21 cellular contexts compared by ENCODE assay signal in the genomic region with DNA sequence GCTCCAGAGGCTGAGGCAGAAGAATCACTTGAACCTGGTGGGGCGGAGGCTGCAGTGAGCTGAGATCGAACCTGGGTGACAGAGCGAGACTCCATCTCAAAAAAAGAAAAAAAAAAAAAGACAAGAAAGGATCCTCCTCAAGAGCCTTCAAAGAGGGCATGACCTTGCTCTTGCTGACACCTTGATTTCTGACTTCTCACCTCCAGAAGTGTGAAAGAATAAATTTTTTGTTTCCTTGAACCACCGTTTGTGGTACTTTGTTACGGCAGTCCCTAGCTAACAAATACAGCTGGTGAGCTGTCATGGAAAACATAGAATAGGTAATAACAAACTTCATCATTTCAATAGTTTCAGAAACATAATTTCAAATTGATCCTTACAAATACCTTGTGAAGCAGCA. TPM values are rescaled to one million over a fixed set of nuclear protein-coding genes. Genes with fewer than 3 reads are reported as not detected.
DNase-seq lines count a peak whose midpoint lies in the region; ATAC-seq, FAIRE-seq and TF ChIP-seq lines count a peak whose summit lies in the region.
"Had no signal": no experiment of that assay in that cellular context is flagged by ENCODE, and none has a peak within 500 bp of the region (broad histone marks: within the 10 kb centered on the region; RNA-seq: fewer than 3 reads in every experiment).

No MANE protein-coding gene starts in this region.

- no peak overlapping the region for H3K27ac ChIP-seq in CD8-positive, alpha-beta T cell (ENCODE audit: low read depth, low read length)
- H3K27ac ChIP-seq in K562 (ENCODE audit: extremely low read depth, low read depth, low read length): no peak overlapping the region
- H3K27ac ChIP-seq: HL-60 had no signal

- H3K4me1 Mint-ChIP-seq in activated CD8-positive, alpha-beta memory T cell treated with anti-CD3 and anti-CD28 coated beads, Interleukin-2, amount 10 ng/mL, durations not matched to agents 7 days and 5 days: peaks cover 27% of the 10 kb centered on the region
- peaks cover 41% of the 10 kb centered on the region for H3K4me1 Mint-ChIP-seq in CD8-positive, alpha-beta T cell (ENCODE audit: low read depth)
- peaks cover 23 to 34% of the 10 kb centered on the region in 2 donors for H3K4me1 Mint-ChIP-seq in natural killer cell treated with Interleukin-12 subunit alpha and Interleukin-12 subunit beta and Interleukin-15 and Interleukin-18, amount 100 ng/mL, for 72 hours (ENCODE audit: low read depth in 2 of 2)

- no peak overlapping the region for H3K9ac ChIP-seq in K562 (ENCODE audit: insufficient read depth in 1 of 2, low read depth in 2 of 2, low read length in 2 of 2)

- TF ChIP-seq RAD21 in K562 (CRISPR knock-in tag; conservative IDR thresholded peaks at IDR 0.05 in 1 of 2, IDR thresholded peaks at IDR 0.05 in 1 of 2): no peak

- no peaks in the 10 kb centered on the region for H3K9me1 ChIP-seq in K562 (ENCODE audit: control insufficient read depth, insufficient read depth, low read length)

- H3K4me1 ChIP-seq in CD8-positive, alpha-beta T cell (ENCODE audit: insufficient read depth, low read length): peaks cover 25% of the 10 kb centered on the region
- H3K4me1 ChIP-seq in K562 (replicated peaks in 1 of 2; ENCODE audit: control insufficient read depth in 2 of 2, insufficient read depth in 2 of 2, low read length in 2 of 2): peaks cover 0 to 12% of the 10 kb centered on the region in 2 experiments; a peak in 3 of 5 replicates

- no peaks in the 10 kb centered on the region for H3K36me3 ChIP-seq in CD8-positive, alpha-beta T cell (ENCODE audit: insufficient read depth, low read length)
- 0 out of 3 replicates have a peak, but pooled peaks cover under 1% of the 10 kb centered on the region for H3K36me3 ChIP-seq in K562 (ENCODE audit: control insufficient read depth, insufficient read depth, low read length)

- ATAC-seq in activated CD8-positive, alpha-beta memory T cell treated with anti-CD3 and anti-CD28 coated beads, Interleukin-2, amount 10 ng/mL, durations not matched to agents 7 days and 5 days: no peak
- no peak for ATAC-seq in CD8-positive, alpha-beta T cell
- no peak for ATAC-seq in K562
- ATAC-seq in natural killer cell treated with Interleukin-12 subunit alpha and Interleukin-12 subunit beta and Interleukin-15 and Interleukin-18, amount 100 ng/mL, for 72 hours: no peak
- ATAC-seq: PC-3 had no signal

- in situ Hi-C loops in K562 (cut with MboI): no loop called here
- in situ Hi-C loops in G401 (cut with HindIII; ENCODE audit: low sequenced_read_pairs): no loop called here

- no peak overlapping the region for H3K4me3 ChIP-seq in CD8-positive, alpha-beta T cell (ENCODE audit: low read depth, low read length)
- H3K4me3 ChIP-seq in K562: no peak overlapping the region

- H3K9me3 Mint-ChIP-seq in activated CD8-positive, alpha-beta memory T cell treated with anti-CD3 and anti-CD28 coated beads, Interleukin-2, amount 10 ng/mL, durations not matched to agents 7 days and 5 days (ENCODE audit: low read depth): no peaks in the 10 kb centered on the region
- no peaks in the 10 kb centered on the region for H3K9me3 Mint-ChIP-seq in CD8-positive, alpha-beta T cell
- H3K9me3 Mint-ChIP-seq in natural killer cell treated with Interleukin-12 subunit alpha and Interleukin-12 subunit beta and Interleukin-15 and Interleukin-18, amount 100 ng/mL, for 72 hours: no peaks in the 10 kb centered on the region

- no peak overlapping the region for H3K4me2 ChIP-seq in K562 (ENCODE audit: insufficient read depth, low read length)

- H2AFZ ChIP-seq in K562 (ENCODE audit: low read depth, low read length): peak overlapping the region; percentile 30; the same call in 1 of the 2 replicates

- no peak for TF ChIP-seq CTCF in CD8-positive, alpha-beta T cell (IDR thresholded peaks at IDR 0.05)
- TF ChIP-seq CTCF in K562 (IDR thresholded peaks at IDR 0.05 in 2 of 3, conservative IDR thresholded peaks at IDR 0.05 in 1 of 3; ENCODE audit: insufficient read depth in 2 of 3, low read depth in 1 of 3, low read length in 3 of 3): no peak

- peaks cover 2% of the 10 kb centered on the region for H3K36me3 Mint-ChIP-seq in activated CD8-positive, alpha-beta memory T cell treated with anti-CD3 and anti-CD28 coated beads, Interleukin-2, amount 10 ng/mL, durations not matched to agents 7 days and 5 days
- H3K36me3 Mint-ChIP-seq in CD8-positive, alpha-beta T cell: peaks cover 18% of the 10 kb centered on the region
- no peaks in the 10 kb centered on the region for H3K36me3 Mint-ChIP-seq in natural killer cell treated with Interleukin-12 subunit alpha and Interleukin-12 subunit beta and Interleukin-15 and Interleukin-18, amount 100 ng/mL, for 72 hours

- no peaks in the 10 kb centered on the region for H3K9me3 ChIP-seq in CD8-positive, alpha-beta T cell (ENCODE audit: low read length)
- no peaks in the 10 kb centered on the region for H3K9me3 ChIP-seq in K562 (replicated peaks; ENCODE audit: control insufficient read depth, insufficient read depth, low read depth, low read length)

- 73% methylated on average over 2 of the region's 5 CpGs for WGBS in K562 (ENCODE audit: insufficient coverage, low coverage, missing lambda C conversion rate)

- no peak for FAIRE-seq in K562 (lab: Jason Lieb, UNC)
- FAIRE-seq: G401.6, GM12891 had no signal

- no peaks in the 10 kb centered on the region for H4K20me1 ChIP-seq in K562 (replicated peaks; ENCODE audit: control insufficient read depth, insufficient read depth, low read length)

- DNase-seq in activated CD8-positive, alpha-beta memory T cell treated with anti-CD3 and anti-CD28 coated beads, Interleukin-2, amount 10 ng/mL, durations not matched to agents 7 days and 5 days: no peak
- no peak for DNase-seq in activated CD8-positive, alpha-beta memory T cell treated with anti-CD3 and anti-CD28 coated beads for 24 hours
- DNase-seq in CD8-positive, alpha-beta T cell: peak in 1 of 7 experiments; percentile 23
- DNase-seq in K562 (ENCODE audit: extremely low read depth in 1 of 4, low spot score in 3 of 4): no peak
- DNase-seq in natural killer cell treated with Interleukin-12 subunit alpha and Interleukin-12 subunit beta and Interleukin-15 and Interleukin-18, amount 100 ng/mL, for 72 hours (ENCODE audit: low spot score): no peak
- DNase-seq in G401 (ENCODE audit: low spot score): no peak
- no peak for DNase-seq in stimulated activated CD4-positive, alpha-beta T cell treated with anti-CD3 and anti-CD28 coated beads, Interleukin-2, amount 100 ng/mL, for 48 hours
- no peak for DNase-seq in T1000 (lab: John Stamatoyannopoulos, UW)
- DNase-seq: C1 segment of cervical spinal cord, Calu3, DMS79, GOT3, KG1, NCI-H1105, NCI-H1694 treated with DMSO at 0.1 percent for 48 hours, NCI-H446, PC-3 had no signal

- intact Hi-C loops in CD8-positive, alpha-beta T cell (cut with DNase I, micrococcal nuclease): loop anchor here (1.0 to 10.0 kb wide), 4 partner anchors 90 to 1894 kb away; partner anchors contain the start of genes DAAM1 (in 1 of the 2), NAA30 (in 1 of the 2) and PCNX4 (in 1 of the 2)
- intact Hi-C loops in K562 (cut with micrococcal nuclease): no loop called here

- no peaks in the 10 kb centered on the region for H3K27me3 Mint-ChIP-seq in activated CD8-positive, alpha-beta memory T cell treated with anti-CD3 and anti-CD28 coated beads, Interleukin-2, amount 10 ng/mL, durations not matched to agents 7 days and 5 days
- no peaks in the 10 kb centered on the region for H3K27me3 Mint-ChIP-seq in CD8-positive, alpha-beta T cell (ENCODE audit: low read depth)
- H3K27me3 Mint-ChIP-seq in natural killer cell treated with Interleukin-12 subunit alpha and Interleukin-12 subunit beta and Interleukin-15 and Interleukin-18, amount 100 ng/mL, for 72 hours: peaks cover 0 to 2% of the 10 kb centered on the region in 2 donors

- H3K4me3 Mint-ChIP-seq in activated CD8-positive, alpha-beta memory T cell treated with anti-CD3 and anti-CD28 coated beads, Interleukin-2, amount 10 ng/mL, durations not matched to agents 7 days and 5 days: no peak overlapping the region
- peak overlapping the region; percentile 33 for H3K4me3 Mint-ChIP-seq in CD8-positive, alpha-beta T cell
- peak overlapping the region; percentile 66 for H3K4me3 Mint-ChIP-seq in natural killer cell treated with Interleukin-12 subunit alpha and Interleukin-12 subunit beta and Interleukin-15 and Interleukin-18, amount 100 ng/mL, for 72 hours

- H3K27me3 ChIP-seq in CD8-positive, alpha-beta T cell (ENCODE audit: insufficient read depth, low read length): no peaks in the 10 kb centered on the region
- no peaks in the 10 kb centered on the region for H3K27me3 ChIP-seq in K562 (ENCODE audit: control insufficient read depth in 2 of 2, insufficient read depth in 2 of 2, low read length in 2 of 2)

- TF ChIP-seq POLR2A in K562 (conservative IDR thresholded peaks at IDR 0.05): no peak

- POLR2A ChIA-PET in CD8-positive, alpha-beta T cell (lab: Charles Lee): no interaction called here
- POLR2A ChIA-PET in K562 (lab: Yijun Ruan, JAX): interaction anchor here (0.5 kb wide), 1 partner anchor 510 kb away, joined by 3 read pairs; no protein-coding TSS in a partner anchor

- peak overlapping the region; percentile 16 for H3K27ac Mint-ChIP-seq in activated CD8-positive, alpha-beta memory T cell treated with anti-CD3 and anti-CD28 coated beads, Interleukin-2, amount 10 ng/mL, durations not matched to agents 7 days and 5 days
- H3K27ac Mint-ChIP-seq in CD8-positive, alpha-beta T cell: peak overlapping the region; percentile 56
- peak overlapping the region in 1 of 2 donors; percentile 22 for H3K27ac Mint-ChIP-seq in natural killer cell treated with Interleukin-12 subunit alpha and Interleukin-12 subunit beta and Interleukin-15 and Interleukin-18, amount 100 ng/mL, for 72 hours

- BruUV-seq in K562 (replicated peaks; lab: Mats Ljungman, UMichigan): no TSS peak

- peaks cover 22% of the 10 kb centered on the region for H3K79me2 ChIP-seq in K562 (ENCODE audit: control insufficient read depth, insufficient read depth, low read length)

- no peak for TF ChIP-seq EP300 in K562 (IDR thresholded peaks at IDR 0.05; ENCODE audit: low read length)

- CTCF ChIA-PET in activated CD8-positive, alpha-beta memory T cell treated with anti-CD3 and anti-CD28 coated beads, Interleukin-2, amount 10 ng/mL, durations not matched to agents 7 days and 5 days (lab: Charles Lee): interaction anchor here (0.7 to 2.7 kb wide), 3 partner anchors 30 to 47 kb away, joined by 4 to 6 read pairs (median 5); partner anchors contain the start of gene PSMA3
- CTCF ChIA-PET in CD8-positive, alpha-beta T cell (lab: Charles Lee): interaction anchor here (0.6 to 2.2 kb wide), 2 partner anchors 14 to 31 kb away, joined by 4 to 7 read pairs; no protein-coding TSS in a partner anchor
- CTCF ChIA-PET in K562 (lab: Yijun Ruan, JAX; ENCODE audit: low intra/inter-chr PET ratio): no interaction called here

RNA-seq across cellular contexts. Expression of gene ACTR10, which starts 1.9 kb away (rescaled TPM):
- 10 to 100 TPM; 36.5 to 40.2 TPM for total RNA-seq in activated CD8-positive, alpha-beta memory T cell treated with anti-CD3 and anti-CD28 coated beads, Interleukin-2, amount 10 ng/mL, durations not matched to agents 7 days and 5 days
- 10 to 100 TPM; 47.5 to 47.7 TPM for total RNA-seq in CD8-positive, alpha-beta T cell
- 14.8 and 37.6 TPM in 2 replicates for total RNA-seq in K562 (2011; cell fraction: chromatin; rRNA removed; ENCODE audit: low replicate concordance)
- 12.3 and 13.6 TPM in 2 replicates for total RNA-seq in K562 (2011; cell fraction: nucleolus; rRNA removed)
- total RNA-seq in K562 (2011; cell fraction: nucleoplasm; rRNA removed): 18.2 and 18.4 TPM in 2 replicates
- total RNA-seq in K562 (2014; rRNA removed) (20.5 and 22.0 TPM in 2 replicates), K562 (2014; rRNA removed; fragmentation: Illumina TruSeq; extraction: Trizol) (34.1 and 45.6 TPM in 2 replicates), K562 (2015; rRNA removed; fragmentation: Illumina TruSeq; extraction: Trizol) (22.2 and 23.2 TPM in 2 replicates), K562 (2021) (25.9 and 27.4 TPM in 2 replicates)
- polyA plus RNA-seq in K562 (2011; rRNA removed) (54.6 and 66.1 TPM in 2 replicates), K562 (2014; fragmentation: Illumina TruSeq; extraction: Trizol) (37.1 and 46.7 TPM in 2 replicates), K562 (2014; fragmentation: Nextera tagmentation; extraction: Ambion mirVana) (10 to 100 TPM; 28.6 to 38.1 TPM), K562 (2014; rRNA removed) (40.7 and 42.5 TPM in 2 replicates)
- 6.4 and 14.7 TPM in 2 replicates for polyA plus RNA-seq in K562 (2011; cell fraction: cytosol; rRNA removed)
- 8.7 and 17.0 TPM in 2 replicates for polyA plus RNA-seq in K562 (2011; cell fraction: nucleus; rRNA removed)
- polyA plus RNA-seq in K562 (2012): 27.7 and 46.9 TPM in 2 replicates
- 18.8 and 24.8 TPM in 2 replicates for polyA minus RNA-seq in K562 (2011; rRNA and poly(A)+ RNA removed)
- polyA minus RNA-seq in K562 (2011; cell fraction: cytosol; rRNA and poly(A)+ RNA removed): 14.9 and 22.2 TPM in 2 replicates
- polyA minus RNA-seq in K562 (2011; cell fraction: nucleus; rRNA and poly(A)+ RNA removed): 9.4 and 14.4 TPM in 2 replicates
- total RNA-seq in natural killer cell treated with Interleukin-12 subunit alpha and Interleukin-12 subunit beta and Interleukin-15 and Interleukin-18, amount 100 ng/mL, for 72 hours: 10 to 100 TPM; 29.6 to 41.7 TPM
- 49.2 and 56.0 TPM in 2 replicates for total RNA-seq in G401 (2014; rRNA removed; shearing (Covaris generic))

RNA-seq across cellular contexts. Expression of gene ARMH4, which starts 46.1 kb away (rescaled TPM):
- not detected for total RNA-seq in activated CD8-positive, alpha-beta memory T cell treated with anti-CD3 and anti-CD28 coated beads, Interleukin-2, amount 10 ng/mL, durations not matched to agents 7 days and 5 days
- not detected for total RNA-seq in CD8-positive, alpha-beta T cell
- 0.23 and 0.51 TPM in 2 replicates for total RNA-seq in K562 (2011; cell fraction: chromatin; rRNA removed; ENCODE audit: low replicate concordance)
- total RNA-seq in K562 (2011; cell fraction: nucleolus; rRNA removed): 25.1 and 26.7 TPM in 2 replicates
- 0.15 and 3.4 TPM in 2 replicates for total RNA-seq in K562 (2011; cell fraction: nucleoplasm; rRNA removed)
- total RNA-seq in K562 (2014; rRNA removed) (0.04 TPM in 1 of 2 replicates, not detected in the other), K562 (2014; rRNA removed; fragmentation: Illumina TruSeq; extraction: Trizol) (0.22 and 0.38 TPM in 2 replicates), K562 (2015; rRNA removed; fragmentation: Illumina TruSeq; extraction: Trizol) (0.45 TPM in 1 of 2 replicates, not detected in the other), K562 (2021) (0.07 and 0.27 TPM in 2 replicates)
- polyA plus RNA-seq in K562 (2011; rRNA removed) (0.07 and 0.16 TPM in 2 replicates), K562 (2014; fragmentation: Illumina TruSeq; extraction: Trizol) (0.06 and 0.08 TPM in 2 replicates), K562 (2014; fragmentation: Nextera tagmentation; extraction: Ambion mirVana) (under 1 TPM; 0.73 to 0.98 TPM), K562 (2014; rRNA removed) (0.01 and 0.07 TPM in 2 replicates)
- 0.07 TPM in 1 of 2 replicates, not detected in the other for polyA plus RNA-seq in K562 (2011; cell fraction: cytosol; rRNA removed)
- polyA plus RNA-seq in K562 (2011; cell fraction: nucleus; rRNA removed): 0.31 TPM in 1 of 2 replicates, not detected in the other
- 0.07 and 0.36 TPM in 2 replicates for polyA plus RNA-seq in K562 (2012)
- polyA minus RNA-seq in K562 (2011; rRNA and poly(A)+ RNA removed): 0.04 and 0.42 TPM in 2 replicates
- polyA minus RNA-seq in K562 (2011; cell fraction: cytosol; rRNA and poly(A)+ RNA removed): not detected in 2 replicates
- polyA minus RNA-seq in K562 (2011; cell fraction: nucleus; rRNA and poly(A)+ RNA removed): 50.2 and 94.3 TPM in 2 replicates
- not detected for total RNA-seq in natural killer cell treated with Interleukin-12 subunit alpha and Interleukin-12 subunit beta and Interleukin-15 and Interleukin-18, amount 100 ng/mL, for 72 hours
- total RNA-seq in G401 (2014; rRNA removed; shearing (Covaris generic)): 2.1 and 3.7 TPM in 2 replicates
- total RNA-seq: Calu3, MCF 10A had no signal

RNA-seq across cellular contexts. Expression of gene PSMA3, which starts 46.6 kb away (rescaled TPM):
- 100 to 1,000 TPM; 284 to 312 TPM for total RNA-seq in activated CD8-positive, alpha-beta memory T cell treated with anti-CD3 and anti-CD28 coated beads, Interleukin-2, amount 10 ng/mL, durations not matched to agents 7 days and 5 days
- total RNA-seq in CD8-positive, alpha-beta T cell: 100 to 1,000 TPM; 105 to 106 TPM
- 68.2 and 140 TPM in 2 replicates for total RNA-seq in K562 (2011; cell fraction: chromatin; rRNA removed; ENCODE audit: low replicate concordance)
- total RNA-seq in K562 (2011; cell fraction: nucleolus; rRNA removed): 57.9 and 63.4 TPM in 2 replicates
- 93.2 and 97.3 TPM in 2 replicates for total RNA-seq in K562 (2011; cell fraction: nucleoplasm; rRNA removed)
- total RNA-seq in K562 (2014; rRNA removed): 119 and 142 TPM in 2 replicates
- total RNA-seq in K562 (2014; rRNA removed; fragmentation: Illumina TruSeq; extraction: Trizol): 165 and 194 TPM in 2 replicates
- 124 and 129 TPM in 2 replicates for total RNA-seq in K562 (2015; rRNA removed; fragmentation: Illumina TruSeq; extraction: Trizol)
- 271 and 299 TPM in 2 replicates for total RNA-seq in K562 (2021)
- 384 and 470 TPM in 2 replicates for polyA plus RNA-seq in K562 (2011; rRNA removed)
- polyA plus RNA-seq in K562 (2011; cell fraction: cytosol; rRNA removed): 284 and 371 TPM in 2 replicates
- polyA plus RNA-seq in K562 (2011; cell fraction: nucleus; rRNA removed): 81.2 and 125 TPM in 2 replicates
- 144 and 328 TPM in 2 replicates for polyA plus RNA-seq in K562 (2012)
- polyA plus RNA-seq in K562 (2014; fragmentation: Illumina TruSeq; extraction: Trizol): 303 and 319 TPM in 2 replicates
- 100 to 1,000 TPM; 667 to 786 TPM for polyA plus RNA-seq in K562 (2014; fragmentation: Nextera tagmentation; extraction: Ambion mirVana)
- 354 and 374 TPM in 2 replicates for polyA plus RNA-seq in K562 (2014; rRNA removed)
- polyA minus RNA-seq in K562 (2011; rRNA and poly(A)+ RNA removed): 276 and 302 TPM in 2 replicates
- polyA minus RNA-seq in K562 (2011; cell fraction: cytosol; rRNA and poly(A)+ RNA removed): 63.3 and 85.5 TPM in 2 replicates
- 34.9 and 63.1 TPM in 2 replicates for polyA minus RNA-seq in K562 (2011; cell fraction: nucleus; rRNA and poly(A)+ RNA removed)
- 100 to 1,000 TPM; 320 to 337 TPM for total RNA-seq in natural killer cell treated with Interleukin-12 subunit alpha and Interleukin-12 subunit beta and Interleukin-15 and Interleukin-18, amount 100 ng/mL, for 72 hours
- 208 and 305 TPM in 2 replicates for total RNA-seq in G401 (2014; rRNA removed; shearing (Covaris generic))
